In genomic region chr1:166975361-166976129, GRCh38 we compare ENCODE assay signal across 8 cellular contexts. TPM values are rescaled to one million over a fixed set of nuclear protein-coding genes. Genes with fewer than 3 reads are reported as not detected.
DNase-seq lines count a peak whose midpoint lies in the region; ATAC-seq and TF ChIP-seq lines count a peak whose summit lies in the region.

TSS of gene ILDR2 (minus strand) at chr1:166975540. CDS start at chr1:166975268, 272 bp downstream.

- no peaks in the 10 kb centered on the region for H4K20me1 ChIP-seq in Loucy (ENCODE audit: insufficient read depth, low read length, poor library complexity, severe bottlenecking)

- H3K36me3 Mint-ChIP-seq in chondrocyte (ENCODE audit: low read depth): no peaks in the 10 kb centered on the region

- no peaks in the 10 kb centered on the region for H3K9me3 ChIP-seq in Loucy (ENCODE audit: insufficient read depth, low read depth, low read length)

- H3K4me1 Mint-ChIP-seq in chondrocyte (ENCODE audit: low read depth): peaks cover 21% of the 10 kb centered on the region

- H3K4me2 ChIP-seq in Loucy (ENCODE audit: low read depth, low read length, poor library complexity, severe bottlenecking): peak within 1 kb of the TSS; percentile 96

- no peaks in the 10 kb centered on the region for H3K9me2 ChIP-seq in Loucy (replicated peaks; ENCODE audit: low read depth, low read length)

- peaks cover 58% of the 10 kb centered on the region for H3K27me3 Mint-ChIP-seq in chondrocyte (ENCODE audit: low read depth)

- DNase-seq in DMS53 treated with DMSO at 0.1 percent for 48 hours (lab: John Stamatoyannopoulos, UW; ENCODE audit: unreplicated experiment) (peak; percentile 45), chondrocyte (ENCODE audit: low spot score) (no peak), left lobe of liver (ENCODE audit: low spot score) (peak; percentile 83), NCI-H128 (lab: John Stamatoyannopoulos, UW; ENCODE audit: unreplicated experiment) (no peak)
- DNase-seq in activated CD4-positive, alpha-beta T cell treated with anti-CD3 and anti-CD28 coated beads for 1 hour: peak; percentile 38
- DNase-seq in stimulated activated CD4-positive, alpha-beta T cell treated with anti-CD3 and anti-CD28 coated beads, Interleukin-2, amount 100 ng/mL, for 48 hours: peak; percentile 49 to 63

- TF ChIP-seq CTCF in Loucy (conservative IDR thresholded peaks at IDR 0.05; ENCODE audit: low read length) (no peak), chondrocyte (IDR thresholded peaks at IDR 0.05) (peak; percentile 53)

- H3K27me3 ChIP-seq in Loucy (ENCODE audit: insufficient read depth, low read length, poor library complexity, severe bottlenecking): no peaks in the 10 kb centered on the region

- H3K4me3 Mint-ChIP-seq in chondrocyte (ENCODE audit: unreplicated experiment): peak within 1 kb of the TSS; percentile 68

- peak within 1 kb of the TSS; percentile 89 for H2AFZ ChIP-seq in Loucy (ENCODE audit: low read length)

- peak; percentile 69 for ATAC-seq in GM21619 (IDR thresholded peaks at IDR 0.05; ENCODE audit: unreplicated experiment)
- ATAC-seq in left lobe of liver: peak; percentile 96

- H3K4me1 ChIP-seq in Loucy (ENCODE audit: insufficient read depth, low read length, poor library complexity, severe bottlenecking): peaks cover 47% of the 10 kb centered on the region

- no peaks in the 10 kb centered on the region for H3F3A ChIP-seq in Loucy (ENCODE audit: low read depth)

- peak within 1 kb of the TSS; percentile 70 for H3K9ac ChIP-seq in Loucy (ENCODE audit: low read depth, low read length, poor library complexity, severe bottlenecking)

- H3K9me3 Mint-ChIP-seq in chondrocyte (ENCODE audit: low read depth): no peaks in the 10 kb centered on the region

- H3K79me2 ChIP-seq in Loucy (ENCODE audit: insufficient read depth, low read length): no peaks in the 10 kb centered on the region; the same call in 1 of the 2 replicates

- no peak within 1 kb of the TSS for H3K27ac Mint-ChIP-seq in chondrocyte (ENCODE audit: unreplicated experiment)

- H3K4me3 ChIP-seq in Loucy (ENCODE audit: low read length, poor library complexity, severe bottlenecking): peak within 1 kb of the TSS; percentile 90

- H3K36me3 ChIP-seq in Loucy (ENCODE audit: insufficient read depth, low read length): no peaks in the 10 kb centered on the region

RNA-seq across cellular contexts. Expression of gene ILDR2, which starts in this region (rescaled TPM):
- total RNA-seq in chondrocyte (1.3 to 2.7 TPM (median 1.5 TPM) in 3 replicates), left lobe of liver (3.3 TPM)

Comparison
In these comparisons a context has a peak if more than half of its experiments do, and no peak if none do; other contexts are left out.
1. DNase-seq: peak in DMS53 treated with DMSO at 0.1 percent for 48 hours (single experiment), activated CD4-positive, alpha-beta T cell treated with anti-CD3 and anti-CD28 coated beads for 1 hour (single experiment), left lobe of liver (single experiment) and stimulated activated CD4-positive, alpha-beta T cell treated with anti-CD3 and anti-CD28 coated beads, Interleukin-2, amount 100 ng/mL, for 48 hours (2 of 2); none in chondrocyte (single experiment) and NCI-H128 (single experiment).